ENCODE assay signal across 25 cellular contexts in the genomic region with DNA sequence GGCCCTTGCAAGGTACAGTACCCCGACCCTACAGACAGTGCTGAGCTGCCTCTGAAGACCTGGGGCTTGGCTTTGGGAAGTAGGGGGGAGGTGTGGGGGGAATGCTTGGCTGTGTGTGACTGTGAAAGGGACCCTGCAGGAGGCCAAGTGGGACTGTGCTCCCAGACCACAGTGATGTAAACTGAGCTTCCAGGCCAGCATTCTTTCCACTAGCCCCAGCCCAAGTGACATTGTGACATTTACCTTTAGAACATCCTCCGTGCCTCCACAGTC. TPM values are rescaled to one million over a fixed set of nuclear protein-coding genes. Genes with fewer than 3 reads are reported as not detected.
DNase-seq lines count a peak whose midpoint lies in the region; ATAC-seq, FAIRE-seq and TF ChIP-seq lines count a peak whose summit lies in the region.
"Had no signal": no experiment of that assay in that cellular context is flagged by ENCODE, and none has a peak within 500 bp of the region (broad histone marks: within the 10 kb centered on the region; RNA-seq: fewer than 3 reads in every experiment).

No MANE protein-coding gene starts in this region.

- no peak for FAIRE-seq in kidney (lab: Jason Lieb, UNC)
- FAIRE-seq: A204.1, D721Med, GM12878, GM19239, H54 had no signal

- H3K9me3 ChIP-seq in left ventricle myocardium inferior (replicated peaks), result no peaks in the 10 kb centered on the region
- H3K9me3 ChIP-seq in esophagus muscularis mucosa, result no peaks in the 10 kb centered on the region
- H3K9me3 ChIP-seq in kidney (ENCODE audit: control insufficient read depth in 1 of 2, low read length in 2 of 2), result no peaks in the 10 kb centered on the region
- H3K9me3 ChIP-seq: BLaER1 had no signal

- H3K4me1 ChIP-seq in left ventricle myocardium inferior (peaks cover 11% of the 10 kb centered on the region), esophagus muscularis mucosa (peaks cover 0 to 45% (median 30%) of the 10 kb centered on the region in 4 donors), kidney (ENCODE audit: control insufficient read depth in 1 of 2, insufficient read depth in 1 of 2, low read depth in 1 of 2, low read length in 2 of 2) (no peaks in the 10 kb centered on the region)
- H3K4me1 ChIP-seq: BLaER1 had no signal

- H3K27ac ChIP-seq in left ventricle myocardium inferior (replicated peaks), result peak overlapping the region; percentile 16
- peak overlapping the region in 3 of 4 donors; percentile 11 to 59 (median 39) for H3K27ac ChIP-seq in esophagus muscularis mucosa (replicated peaks in 1 of 4)
- H3K27ac ChIP-seq in kidney (ENCODE audit: low read depth in 2 of 2, low read length in 2 of 2), result no peak overlapping the region
- H3K27ac ChIP-seq: 22Rv1, BLaER1, C4-2B, GM23248 had no signal

- TF ChIP-seq CTCF in left ventricle myocardium inferior (IDR thresholded peaks at IDR 0.05; ENCODE audit: borderline replicate concordance) (no peak), esophagus muscularis mucosa (IDR thresholded peaks at IDR 0.05) (no peak), kidney (IDR thresholded peaks at IDR 0.05; ENCODE audit: borderline replicate concordance, extremely low read depth, insufficient read depth) (no peak)

- H3K36me3 ChIP-seq in left ventricle myocardium inferior (no peaks in the 10 kb centered on the region), esophagus muscularis mucosa (peaks cover 0 to 24% (median 0%) of the 10 kb centered on the region in 4 donors), kidney (ENCODE audit: control insufficient read depth in 1 of 2, insufficient read depth in 2 of 2, low read length in 2 of 2) (no peaks in the 10 kb centered on the region)
- H3K36me3 ChIP-seq: BLaER1 had no signal

- H3K4me3 ChIP-seq in left ventricle myocardium inferior (no peak overlapping the region), esophagus muscularis mucosa (no peak overlapping the region), kidney (ENCODE audit: low read length in 2 of 2) (no peak overlapping the region)
- H3K4me3 ChIP-seq: BLaER1, GM12878, GM23248 had no signal

- ATAC-seq in left ventricle myocardium superior, result no peak
- ATAC-seq in HG03342 (IDR thresholded peaks at IDR 0.05; ENCODE audit: unreplicated experiment), result no peak
- ATAC-seq: CD8-positive, alpha-beta T cell; GM12878 had no signal

- 79% methylated on average over 1 of the region's 2 CpGs for WGBS in esophagus muscularis mucosa

- no peak for TF ChIP-seq EP300 in esophagus muscularis mucosa (IDR thresholded peaks at IDR 0.05)

- TF ChIP-seq POLR2A in esophagus muscularis mucosa (IDR thresholded peaks at IDR 0.05; ENCODE audit: low read depth), result no peak

- no peak overlapping the region for H3K9ac ChIP-seq in kidney (ENCODE audit: low read length in 2 of 2)
- H3K9ac ChIP-seq: BLaER1, GM23248 had no signal

- DNase-seq in left ventricle myocardium inferior, result no peak
- no peak for DNase-seq in left ventricle myocardium superior
- no peak for DNase-seq in esophagus muscularis mucosa (ENCODE audit: extremely low spot score)
- peak; percentile 11 for DNase-seq in kidney
- no peak for DNase-seq in superior temporal gyrus (ENCODE audit: extremely low spot score)
- no peak for DNase-seq in hepatic stellate cell (ENCODE audit: low spot score)
- no peak for DNase-seq in NCI-H1436 (lab: John Stamatoyannopoulos, UW)
- DNase-seq: CD4-positive, CD25-positive, alpha-beta regulatory T cell; CD8-positive, alpha-beta T cell; DMS 273 treated with DMSO at 0.1 percent for 48 hours; DMS79; EL; GDM1; GM23248; HCEC 1CT had no signal

- H3K27me3 ChIP-seq in left ventricle myocardium inferior (ENCODE audit: low read depth) (peaks cover 33% of the 10 kb centered on the region), esophagus muscularis mucosa (no peaks in the 10 kb centered on the region)

- intact Hi-C loops in left ventricle myocardium inferior (cut with micrococcal nuclease), result no loop called here
- intact Hi-C loops in left ventricle myocardium superior (cut with micrococcal nuclease), result no loop called here
- intact Hi-C loops in esophagus muscularis mucosa (cut with DNase I), result no loop called here
- intact Hi-C loops in kidney (cut with DNase I), result no loop called here

RNA-seq across cellular contexts. Expression of a gene that starts 31.2 kb away (rescaled TPM):
- 5.5 TPM for total RNA-seq in left ventricle myocardium inferior
- total RNA-seq in left ventricle myocardium superior, result 7.3 TPM
- 10 to 100 TPM in 3 of 4 donors, 1 to 10 TPM in 1; 9.1 to 38.6 (median 12.5) TPM for total RNA-seq in esophagus muscularis mucosa
- 8.6 TPM for total RNA-seq in kidney
- 0.99 TPM for polyA plus RNA-seq in kidney (ENCODE audit: insufficient read depth, low read depth, low replicate concordance)
- total RNA-seq: B cell; CD4-positive, CD25-positive, alpha-beta regulatory T cell; CD8-positive, alpha-beta T cell; GM12878; GM23248 had no signal
- polyA plus RNA-seq: CD4-positive, CD25-positive, alpha-beta regulatory T cell; GM23248 had no signal

Comparison
In these comparisons a context has a peak if more than half of its experiments do, and no peak if none do; other contexts are left out.
1. H3K27ac ChIP-seq: peak in left ventricle myocardium inferior (single experiment) and esophagus muscularis mucosa (3 of 4); none in kidney (0 of 2).